ENCODE assay signal across 9 cellular contexts in the genomic region with DNA sequence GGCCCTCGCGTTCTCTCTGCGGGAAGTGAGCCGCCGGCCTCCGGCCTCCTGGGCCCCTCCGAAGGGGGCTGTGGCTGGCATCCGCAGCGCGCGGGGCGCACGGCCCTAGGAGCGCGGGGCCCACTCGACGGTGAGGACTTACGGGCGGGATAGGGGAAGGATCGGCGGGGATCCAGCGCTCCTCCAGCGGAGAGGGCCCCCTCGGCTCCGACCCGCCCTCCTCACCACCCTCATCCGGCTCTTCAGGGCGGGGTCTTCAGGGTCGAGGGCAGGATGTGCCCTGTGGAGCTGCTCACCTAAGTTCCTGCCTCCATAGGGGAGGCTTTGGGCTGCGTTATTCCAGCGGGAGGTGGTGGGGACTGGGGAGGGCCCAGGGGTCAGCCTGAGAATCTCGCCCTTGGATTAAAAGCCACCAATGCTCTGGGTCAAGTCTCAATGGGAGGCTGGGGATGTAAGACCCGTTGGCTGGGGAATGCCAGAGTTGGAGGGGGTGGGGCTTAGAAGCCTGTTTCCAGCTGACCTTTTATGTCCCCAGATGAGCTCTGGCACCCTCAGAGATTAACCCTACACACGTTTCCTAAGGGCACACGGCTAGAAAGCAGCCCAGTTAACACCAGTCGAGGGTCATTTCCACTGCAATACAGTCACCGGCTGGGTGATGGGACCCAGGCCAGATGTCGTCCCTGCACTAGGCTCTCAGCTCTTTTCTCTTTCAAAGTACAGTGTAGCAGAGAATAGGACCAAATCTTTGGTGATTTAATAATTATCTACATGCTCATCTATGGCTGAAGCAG. TPM values are rescaled to one million over a fixed set of nuclear protein-coding genes. Genes with fewer than 3 reads are reported as not detected.
DNase-seq lines count a peak whose midpoint lies in the region; ATAC-seq and TF ChIP-seq lines count a peak whose summit lies in the region.
"Had no signal": no experiment of that assay in that cellular context is flagged by ENCODE, and none has a peak within 500 bp of the region (broad histone marks: within the 10 kb centered on the region; RNA-seq: fewer than 3 reads in every experiment).

No MANE protein-coding gene starts in this region.

- peak overlapping the region; percentile 94 for H2AK9ac ChIP-seq in IMR-90 (replicated peaks; ENCODE audit: low read depth, low read length, poor library complexity)

- no peak overlapping the region for H3K4me3 ChIP-seq in CD4-positive, CD25-positive, alpha-beta regulatory T cell (ENCODE audit: low read depth, low read length)
- H3K4me3 ChIP-seq in IMR-90 (ENCODE audit: insufficient read depth, low read depth, low read length) (peak overlapping the region; percentile 66), coronary artery (peak overlapping the region; percentile 84)

- H2AK5ac ChIP-seq in IMR-90 (ENCODE audit: low read depth, low read length), result peak overlapping the region; percentile 63; the same call in 1 of the 2 replicates

- dilution Hi-C loops in IMR-90 (cut with HindIII; ENCODE audit: low sequenced_read_pairs, unreplicated experiment), result no loop called here

- H4K5ac ChIP-seq in IMR-90 (ENCODE audit: low read depth, low read length), result peak overlapping the region; percentile 11; the same call in 1 of the 2 replicates

- peaks cover 6% of the 10 kb centered on the region for H3K27me3 ChIP-seq in CD4-positive, CD25-positive, alpha-beta regulatory T cell (ENCODE audit: control insufficient read depth, insufficient read depth, low read length)
- H3K27me3 ChIP-seq in IMR-90 (ENCODE audit: control insufficient read depth, insufficient read depth, low read length), result no peaks in the 10 kb centered on the region

- POLR2A ChIA-PET in IMR-90 (lab: Charles Lee; ENCODE audit: unreplicated experiment), result interaction anchor here (0.5 to 1.7 kb wide), 5 partner anchors 11 to 692 kb away, joined by 3 to 6 read pairs (median 4); a partner anchor contains a TSS

- no peak overlapping the region for H3K27ac ChIP-seq in CD4-positive, CD25-positive, alpha-beta regulatory T cell (ENCODE audit: insufficient read depth, low read length, poor library complexity, severe bottlenecking)
- peak overlapping the region; percentile 89 for H3K27ac ChIP-seq in IMR-90 (ENCODE audit: insufficient read depth, low read length)
- H3K27ac ChIP-seq in coronary artery, result peak overlapping the region; percentile 97 to 99

- no peak for TF ChIP-seq RAD21 in IMR-90 (IDR thresholded peaks at IDR 0.05; ENCODE audit: low read length)

- no peak overlapping the region for H2BK20ac ChIP-seq in IMR-90 (ENCODE audit: low read depth, low read length)

- TF ChIP-seq CTCF in IMR-90 (conservative IDR thresholded peaks at IDR 0.05; ENCODE audit: low read depth, low read length), result no peak
- TF ChIP-seq CTCF in coronary artery (IDR thresholded peaks at IDR 0.05), result no peak

- H3K18ac ChIP-seq in IMR-90 (ENCODE audit: low read depth, low read length), result peak overlapping the region; percentile 34; the same call in 1 of the 2 replicates

- intact Hi-C loops in IMR-90 (cut with micrococcal nuclease), result loop anchor here (1.0 to 5.0 kb wide), 3 partner anchors 138 to 654 kb away; a partner anchor contains a TSS

- peak overlapping the region; percentile 80 for H3K4me2 ChIP-seq in IMR-90 (ENCODE audit: low read depth, low read length)

- H2AFZ ChIP-seq in IMR-90 (replicated peaks; ENCODE audit: low read length, poor library complexity), result peak overlapping the region; percentile 98

- H3K36me3 ChIP-seq in CD4-positive, CD25-positive, alpha-beta regulatory T cell (ENCODE audit: control insufficient read depth, insufficient read depth, low read length), result no peaks in the 10 kb centered on the region
- peaks cover 10% of the 10 kb centered on the region for H3K36me3 ChIP-seq in IMR-90 (ENCODE audit: control insufficient read depth, insufficient read depth, low read length)

- no peak for TF ChIP-seq POLR2A in IMR-90 (IDR thresholded peaks at IDR 0.05; ENCODE audit: low read depth, low read length)

- peak overlapping the region; percentile 70 for H3K23ac ChIP-seq in IMR-90 (ENCODE audit: low read depth, low read length)

- peaks cover 47% of the 10 kb centered on the region for H3K4me1 ChIP-seq in CD4-positive, CD25-positive, alpha-beta regulatory T cell (ENCODE audit: control insufficient read depth, insufficient read depth, low read length, poor library complexity, severe bottlenecking)
- peaks cover 33% of the 10 kb centered on the region for H3K4me1 ChIP-seq in IMR-90 (ENCODE audit: control insufficient read depth, insufficient read depth, low read length)

- CTCF ChIA-PET in IMR-90 (lab: Yijun Ruan, JAX), result interaction anchor here (0.5 to 1.7 kb wide), 6 partner anchors 13 to 161 kb away, joined by 3 to 8 read pairs (median 4); a partner anchor contains a TSS

- no peaks in the 10 kb centered on the region for H3K9me3 ChIP-seq in CD4-positive, CD25-positive, alpha-beta regulatory T cell (ENCODE audit: control insufficient read depth in 2 of 2, low read length in 2 of 2)
- no peaks in the 10 kb centered on the region for H3K9me3 ChIP-seq in IMR-90 (ENCODE audit: control insufficient read depth, insufficient read depth, low read length)

- H2BK5ac ChIP-seq in IMR-90 (ENCODE audit: low read depth, low read length, poor library complexity, severe bottlenecking), result peak overlapping the region; percentile 71

- in situ Hi-C loops in IMR-90 (cut with MboI; ENCODE audit: low sequenced_read_pairs), result no loop called here

- peak overlapping the region; percentile 47 for H2BK120ac ChIP-seq in IMR-90 (ENCODE audit: low read depth, low read length)

- H3K9me1 ChIP-seq in IMR-90 (ENCODE audit: insufficient read depth, low read length), result no peaks in the 10 kb centered on the region; the same call in 1 of the 2 replicates

- H3K4me3 Mint-ChIP-seq in CD4-positive, CD25-positive, alpha-beta regulatory T cell, result peak overlapping the region; percentile 50 to 75 (median 66)
- H3K4me3 Mint-ChIP-seq in naive B cell, result peak overlapping the region; percentile 51 to 84 (median 71)

- DNase-seq in CD4-positive, CD25-positive, alpha-beta regulatory T cell, result no peak
- DNase-seq in IMR-90 (no peak), coronary artery (ENCODE audit: low spot score) (peak; percentile 79), naive B cell (no peak), foreskin melanocyte (no peak), activated gamma-delta T cell treated with Interleukin-2 at 50 U/mL for 16 hours (no peak), NCI-H1092 treated with DMSO at 0.1 percent for 48 hours (lab: John Stamatoyannopoulos, UW) (no peak), iPS-NIHi11 (ENCODE audit: low spot score) (no peak)

- peak overlapping the region; percentile 86 for H3K14ac ChIP-seq in IMR-90 (replicated peaks; ENCODE audit: low read depth, low read length)

- BruUV-seq in IMR-90 (replicated peaks; lab: Mats Ljungman, UMichigan), result no TSS peak

- peak overlapping the region; percentile 84 to 88; a peak in 2 of 4 replicates for H4K8ac ChIP-seq in IMR-90 (ENCODE audit: low read depth in 2 of 2, low read length in 2 of 2)

- H3K79me1 ChIP-seq in IMR-90 (ENCODE audit: low read depth in 1 of 2, low read length in 2 of 2), result peaks cover 9 to 46% of the 10 kb centered on the region in 2 experiments; a peak in 3 of 4 replicates

- H3K9ac ChIP-seq in IMR-90 (ENCODE audit: low read depth, low read length), result peak overlapping the region; percentile 81

- H3K4me1 Mint-ChIP-seq in CD4-positive, CD25-positive, alpha-beta regulatory T cell, result peaks cover 0 to 20% (median 10%) of the 10 kb centered on the region in 4 donors
- peaks cover 23 to 26% (median 23%) of the 10 kb centered on the region in 3 donors for H3K4me1 Mint-ChIP-seq in naive B cell

- peaks cover 53% of the 10 kb centered on the region for H3K27me3 Mint-ChIP-seq in CD4-positive, CD25-positive, alpha-beta regulatory T cell
- peaks cover 38 to 66% (median 52%) of the 10 kb centered on the region in 3 donors for H3K27me3 Mint-ChIP-seq in naive B cell

- peak overlapping the region; percentile 80 for H3K4ac ChIP-seq in IMR-90 (ENCODE audit: low read depth, low read length)

- ATAC-seq in CD4-positive, CD25-positive, alpha-beta regulatory T cell (ENCODE audit: low read depth in 2 of 2), result no peak
- ATAC-seq in IMR-90 (ENCODE audit: low read depth) (no peak), naive B cell (ENCODE audit: low read depth in 2 of 2) (peak in 1 of 2 donors; percentile 7)

- H4K20me1 ChIP-seq in IMR-90 (ENCODE audit: insufficient read depth, low read length), result peaks cover 14% of the 10 kb centered on the region; the same call in 1 of the 2 replicates

- H3K9me3 Mint-ChIP-seq in CD4-positive, CD25-positive, alpha-beta regulatory T cell, result no peaks in the 10 kb centered on the region
- no peaks in the 10 kb centered on the region for H3K9me3 Mint-ChIP-seq in naive B cell

- no peaks in the 10 kb centered on the region for H3K36me3 Mint-ChIP-seq in CD4-positive, CD25-positive, alpha-beta regulatory T cell
- H3K36me3 Mint-ChIP-seq in naive B cell, result no peaks in the 10 kb centered on the region

- 6% methylated on average over 7 of the region's 38 CpGs; no CpG with 5 or more reads in 1 of the 2 experiments for WGBS in IMR-90 (ENCODE audit: extremely low coverage in 2 of 2, insufficient read length in 1 of 2), 2 experiments

- 0 out of 2 replicates have a peak overlapping the region, but pooled peaks have one; percentile 35 for H3K56ac ChIP-seq in IMR-90 (ENCODE audit: extremely low read depth, insufficient read depth, low read length)

- no peak overlapping the region for H3K27ac Mint-ChIP-seq in CD4-positive, CD25-positive, alpha-beta regulatory T cell
- H3K27ac Mint-ChIP-seq in naive B cell, result peak overlapping the region in 1 of 6 donors; percentile 33

- no peak overlapping the region for H2BK15ac ChIP-seq in IMR-90 (ENCODE audit: low read depth, low read length)

- peak overlapping the region; percentile 47 for H4K91ac ChIP-seq in IMR-90 (ENCODE audit: insufficient read depth, low read depth, low read length)

TF ChIP-seq in IMR-90, 13 proteins besides CTCF, POLR2A, EP300 and RAD21 (continues in another document):
- TF ChIP-seq MAZ (IDR thresholded peaks at IDR 0.05; ENCODE audit: borderline replicate concordance, low read depth, low read length), result 0 out of 2 replicates have a peak, but pooled peaks have one; percentile 5
- TF ChIP-seq BHLHE40 (IDR thresholded peaks at IDR 0.05; ENCODE audit: low read depth, low read length), result no peak

RNA-seq across cellular contexts. Expression of a gene that starts 13.4 kb away (rescaled TPM):
- not detected for total RNA-seq in CD4-positive, CD25-positive, alpha-beta regulatory T cell
- polyA plus RNA-seq in CD4-positive, CD25-positive, alpha-beta regulatory T cell, result not detected
- 20.1 and 23.6 TPM in 2 replicates for total RNA-seq in IMR-90 (2012; rRNA removed)
- polyA plus RNA-seq in IMR-90 (2012; rRNA removed), result 64.1 and 69.2 TPM in 2 replicates
- polyA plus RNA-seq in IMR-90 (2012; cell fraction: cytosol; rRNA removed), result 41.5 and 81.3 TPM in 2 replicates
- polyA plus RNA-seq in IMR-90 (2012; cell fraction: nucleus; rRNA removed; ENCODE audit: low replicate concordance), result 159 and 319 TPM in 2 replicates
- not detected for polyA plus RNA-seq in naive B cell (ENCODE audit: low read depth in 6 of 6)

RNA-seq across cellular contexts. Expression of a gene that starts 39.2 kb away (rescaled TPM):
- total RNA-seq in CD4-positive, CD25-positive, alpha-beta regulatory T cell, result not detected
- polyA plus RNA-seq in CD4-positive, CD25-positive, alpha-beta regulatory T cell, result not detected
- total RNA-seq in IMR-90 (2012; rRNA removed), result 0.28 TPM in 1 of 2 replicates, not detected in the other
- polyA plus RNA-seq in IMR-90 (2012; rRNA removed) (0.05 TPM in 1 of 2 replicates, not detected in the other), naive B cell (ENCODE audit: low read depth in 6 of 6) (not detected)
- polyA plus RNA-seq in IMR-90 (2012; cell fraction: cytosol; rRNA removed), result 0.04 TPM in 1 of 2 replicates, not detected in the other
- polyA plus RNA-seq in IMR-90 (2012; cell fraction: nucleus; rRNA removed; ENCODE audit: low replicate concordance), result 0.12 and 0.23 TPM in 2 replicates
- total RNA-seq: HT1080 had no signal

Comparison
In these comparisons a context has a peak if more than half of its experiments do, and no peak if none do; other contexts are left out.
1. RNA of a gene that starts 13.4 kb away (polyA plus RNA-seq): 41.5 to 319 TPM in IMR-90; not detected in CD4-positive, CD25-positive, alpha-beta regulatory T cell and not detected in naive B cell; every median in the first group is over 10 times any median in the second.